Comparison of ENCODE assay signal across 1 cellular context in genomic region chr1:230926182-230926581, GRCh38.
TF ChIP-seq lines count a peak whose summit lies in the region.

No MANE protein-coding gene starts in this region.

TF ChIP-seq in HepG2, 621 proteins besides CTCF, POLR2A, EP300 and RAD21:
- TF ChIP-seq RBM22 (optimal IDR thresholded peaks at IDR 0.05; ENCODE audit: low read length): no peak
- TF ChIP-seq ZSCAN29 (CRISPR knock-in tag; conservative IDR thresholded peaks at IDR 0.05): no peak
- no peak for TF ChIP-seq TOPORS (CRISPR knock-in tag; IDR thresholded peaks at IDR 0.05)
- TF ChIP-seq THAP9 (CRISPR knock-in tag; IDR thresholded peaks at IDR 0.05; ENCODE audit: borderline replicate concordance): no peak
- TF ChIP-seq SIN3B (IDR thresholded peaks at IDR 0.05; ENCODE audit: low read length): no peak
- TF ChIP-seq TIGD3 (CRISPR knock-in tag; IDR thresholded peaks at IDR 0.05; ENCODE audit: borderline replicate concordance): no peak
- no peak for TF ChIP-seq DR1 (CRISPR knock-in tag; IDR thresholded peaks at IDR 0.05)
- TF ChIP-seq ZHX2 (IDR thresholded peaks at IDR 0.05; ENCODE audit: low read depth): no peak
- no peak for TF ChIP-seq ZHX2 (CRISPR knock-in tag; IDR thresholded peaks at IDR 0.05; ENCODE audit: borderline replicate concordance)
- TF ChIP-seq CSRNP2 (CRISPR knock-in tag; conservative IDR thresholded peaks at IDR 0.05; ENCODE audit: low read depth): no peak
- no peak for TF ChIP-seq ATF2 (CRISPR knock-in tag; IDR thresholded peaks at IDR 0.05)
- no peak for TF ChIP-seq ZNF777 (CRISPR knock-in tag; IDR thresholded peaks at IDR 0.05)
- TF ChIP-seq MEF2D (CRISPR knock-in tag; IDR thresholded peaks at IDR 0.05): no peak
- no peak for TF ChIP-seq TRAFD1 (CRISPR knock-in tag; IDR thresholded peaks at IDR 0.05; ENCODE audit: borderline replicate concordance)
- no peak for TF ChIP-seq ZNF136 (CRISPR knock-in tag; IDR thresholded peaks at IDR 0.05; ENCODE audit: low read depth)
- TF ChIP-seq ZNF235 (CRISPR knock-in tag; IDR thresholded peaks at IDR 0.05; ENCODE audit: borderline replicate concordance): no peak
- TF ChIP-seq DMAP1 (CRISPR knock-in tag; IDR thresholded peaks at IDR 0.05): no peak
TF ChIP-seq in HepG2: peak in this region for 0.
